Comparison of ENCODE assay signal across 17 cellular contexts in genomic region chr18:42112657-42113420, GRCh38.
DNase-seq lines count a peak whose midpoint lies in the region; ATAC-seq and TF ChIP-seq lines count a peak whose summit lies in the region.
"Had no signal": no experiment of that assay in that cellular context is flagged by ENCODE, and none has a peak within 500 bp of the region (broad histone marks: within the 10 kb centered on the region; RNA-seq: fewer than 3 reads in every experiment).

No MANE protein-coding gene starts in this region.

- no peaks in the 10 kb centered on the region for H3K36me3 ChIP-seq in adipocyte (ENCODE audit: control insufficient read depth, insufficient read depth, low read length, severe bottlenecking)
- H3K36me3 ChIP-seq in MM.1S (replicated peaks; ENCODE audit: insufficient read depth, low read length), result no peaks in the 10 kb centered on the region
- H3K36me3 ChIP-seq: left lung, pancreas, spleen had no signal

- H3K9me3 ChIP-seq in adipocyte (ENCODE audit: control insufficient read depth, low read length) (no peaks in the 10 kb centered on the region), MM.1S (replicated peaks; ENCODE audit: insufficient read depth, low read length) (no peaks in the 10 kb centered on the region)
- H3K9me3 ChIP-seq: left lung, pancreas, spleen had no signal

- no peaks in the 10 kb centered on the region for H4K20me1 ChIP-seq in MM.1S (ENCODE audit: insufficient read depth, low read length)

- ATAC-seq in sciatic nerve, result peak; percentile 86

- peaks cover 14% of the 10 kb centered on the region for H3K4me1 ChIP-seq in adipocyte (ENCODE audit: control insufficient read depth, insufficient read depth, low read length)
- H3K4me1 ChIP-seq in MM.1S (ENCODE audit: low read length), result peaks cover 11% of the 10 kb centered on the region

- H3K9ac ChIP-seq in adipocyte (ENCODE audit: low read length), result peak overlapping the region; percentile 69
- no peak overlapping the region for H3K9ac ChIP-seq in MM.1S (ENCODE audit: low read length)

- H3K27me3 ChIP-seq in HL-60 (ENCODE audit: insufficient read depth, poor library complexity, severe bottlenecking) (no peaks in the 10 kb centered on the region), adipocyte (replicated peaks; ENCODE audit: control insufficient read depth, insufficient read depth, low read length) (no peaks in the 10 kb centered on the region), MM.1S (replicated peaks; ENCODE audit: insufficient read depth, low read length) (no peaks in the 10 kb centered on the region)
- H3K27me3 ChIP-seq: left lung, pancreas, spleen had no signal

- no peaks in the 10 kb centered on the region for H3F3A ChIP-seq in MM.1S (ENCODE audit: insufficient read depth, low read length)

- no peak overlapping the region for H2AFZ ChIP-seq in MM.1S (ENCODE audit: low read length)

- peak overlapping the region; percentile 73 for H3K27ac ChIP-seq in HL-60 (replicated peaks)
- H3K27ac ChIP-seq in MM.1S (ENCODE audit: low read length), result no peak overlapping the region
- H3K27ac ChIP-seq: pancreas, spleen had no signal

- H3K4me2 ChIP-seq in MM.1S (ENCODE audit: low read depth, low read length), result no peak overlapping the region

- peak; percentile 6 for DNase-seq in EH (ENCODE audit: low read depth)
- DNase-seq in HL-60 (ENCODE audit: low read depth in 1 of 2, low spot score in 1 of 2), result peak; percentile 44 to 69
- no peak for DNase-seq in adipocyte (ENCODE audit: low read depth)
- DNase-seq in sciatic nerve (ENCODE audit: low spot score), result no peak
- DNase-seq in DMS114 treated with DMSO at 0.1 percent for 48 hours (lab: John Stamatoyannopoulos, UW; ENCODE audit: unreplicated experiment), result no peak
- no peak for DNase-seq in DMS153 (lab: John Stamatoyannopoulos, UW)
- no peak for DNase-seq in MM.1S
- DNase-seq: activated CD4-positive, CD25-positive, alpha-beta regulatory T cell; activated gamma-delta T cell treated with Interleukin-2 at 50 U/mL for 16 hours; foreskin fibroblast; H9; IMR-90; left lung; NCI-H1417 treated with DMSO at 0.1 percent for 48 hours; NCI-H446; pancreas; spleen had no signal

- H3K9me2 ChIP-seq in MM.1S (replicated peaks; ENCODE audit: insufficient read depth, low read length), result no peaks in the 10 kb centered on the region

- H3K4me3 ChIP-seq in HL-60 (replicated peaks; ENCODE audit: insufficient read depth, low read length), result no peak overlapping the region
- no peak overlapping the region for H3K4me3 ChIP-seq in adipocyte (ENCODE audit: low read length)
- H3K4me3 ChIP-seq in MM.1S (ENCODE audit: low read length), result no peak overlapping the region
- H3K4me3 ChIP-seq: left lung, pancreas, spleen had no signal

- TF ChIP-seq CTCF in HL-60 (IDR thresholded peaks at IDR 0.05; ENCODE audit: insufficient read depth, low read length) (no peak), MM.1S (IDR thresholded peaks at IDR 0.05; ENCODE audit: low read length) (no peak)

- no peaks in the 10 kb centered on the region for H3K79me2 ChIP-seq in MM.1S (ENCODE audit: low read length)

- intact Hi-C loops in sciatic nerve (cut with DNase I), result no loop called here

Comparison
In these comparisons a context has a peak if more than half of its experiments do, and no peak if none do; other contexts are left out.
1. DNase-seq: peak in EH (single experiment) and HL-60 (2 of 2); none in adipocyte (single experiment), sciatic nerve (single experiment), DMS114 treated with DMSO at 0.1 percent for 48 hours (single experiment), DMS153 (single experiment) and MM.1S (single experiment).